Comparison of ENCODE assay signal across 2 cellular contexts in genomic region chr7:69749358-69749757, GRCh38.
TF ChIP-seq lines count a peak whose summit lies in the region.

No MANE protein-coding gene starts in this region.

TF ChIP-seq in A549, 52 proteins besides CTCF, POLR2A, EP300 and RAD21:
- TF ChIP-seq REST (IDR thresholded peaks at IDR 0.05) (no peak), PHF8 (IDR thresholded peaks at IDR 0.05; ENCODE audit: borderline replicate concordance, low read depth) (no peak), HEYL (CRISPR knock-in tag; IDR thresholded peaks at IDR 0.05) (no peak), CHD4 (IDR thresholded peaks at IDR 0.05; ENCODE audit: borderline replicate concordance) (no peak), JUN (IDR thresholded peaks at IDR 0.05) (no peak), HDAC2 (IDR thresholded peaks at IDR 0.05) (no peak), ELK1 (IDR thresholded peaks at IDR 0.05; ENCODE audit: low read depth, low read length) (no peak), PBX3 (IDR thresholded peaks at IDR 0.05) (no peak), TP53 (CRISPR knock-in tag; IDR thresholded peaks at IDR 0.05) (no peak), NFE2L2 (conservative IDR thresholded peaks at IDR 0.05; ENCODE audit: low read length) (no peak), TFCP2L1 (CRISPR knock-in tag; IDR thresholded peaks at IDR 0.05) (no peak), SMC3 (IDR thresholded peaks at IDR 0.05) (no peak), FOSL2 (IDR thresholded peaks at IDR 0.05) (no peak), FOSL2 (CRISPR knock-in tag; IDR thresholded peaks at IDR 0.05) (no peak), HMGXB4 (CRISPR knock-in tag; IDR thresholded peaks at IDR 0.05; ENCODE audit: borderline replicate concordance) (no peak), EHF (CRISPR knock-in tag; IDR thresholded peaks at IDR 0.05) (no peak), RNF2 (IDR thresholded peaks at IDR 0.05; ENCODE audit: borderline replicate concordance, low read depth) (no peak), BHLHE40 (IDR thresholded peaks at IDR 0.05; ENCODE audit: low read depth, low read length) (no peak), ZC3H11A (IDR thresholded peaks at IDR 0.05) (no peak)

TF ChIP-seq in GM23338, 12 proteins besides CTCF, POLR2A, EP300 and RAD21 (continued from another document):
- no peak for TF ChIP-seq ZNF462 (CRISPR knock-in tag; IDR thresholded peaks at IDR 0.05)
- no peak for TF ChIP-seq EZH2phosphoT487 (IDR thresholded peaks at IDR 0.05; ENCODE audit: unreplicated experiment)
- TF ChIP-seq CREB1 (CRISPR knock-in tag; IDR thresholded peaks at IDR 0.05; ENCODE audit: low read depth): no peak
- no peak for TF ChIP-seq ETS1 (IDR thresholded peaks at IDR 0.05)
- no peak for TF ChIP-seq EZH2 (IDR thresholded peaks at IDR 0.05; ENCODE audit: low read depth, unreplicated experiment)
- TF ChIP-seq REST (IDR thresholded peaks at IDR 0.05; ENCODE audit: unreplicated experiment): no peak
- TF ChIP-seq NANOG (IDR thresholded peaks at IDR 0.05; ENCODE audit: borderline replicate concordance): no peak
